8 cellular contexts compared by ENCODE assay signal in genomic region chr6:43667245-43668150, GRCh38. TPM values are rescaled to one million over a fixed set of nuclear protein-coding genes. Genes with fewer than 3 reads are reported as not detected.
A peak's percentile ranks its signal among the peaks of the same experiment; 100 is the strongest.
DNase-seq lines count a peak whose midpoint lies in the region; ATAC-seq and TF ChIP-seq lines count a peak whose summit lies in the region.

No MANE protein-coding gene starts in this region.

- DNase-seq in AG04449 (ENCODE audit: low read depth, low spot score) = no peak
- peak; percentile 54 for DNase-seq in MG63
- DNase-seq in RWPE2 (ENCODE audit: low spot score) = no peak
- DNase-seq in activated gamma-delta T cell treated with anti-CD3 and anti-CD28 coated beads, Interleukin-2, amount 50 U/mL, for 16 hours (ENCODE audit: low read depth) = peak; percentile 54
- peak in 1 of 2 donors; percentile 52 for DNase-seq in foreskin keratinocyte
- peak in 52 of 56 donors; percentile 30 to 91 (median 70) for DNase-seq in nucleus accumbens (lab: John Stamatoyannopoulos, UW)
- DNase-seq in suprapubic skin (ENCODE audit: low spot score in 2 of 2) = peak; percentile 86 to 87

- H3K9me3 ChIP-seq in MG63 (no peaks in the 10 kb centered on the region), RWPE2 (ENCODE audit: severe bottlenecking) (no peaks in the 10 kb centered on the region), suprapubic skin (no peaks in the 10 kb centered on the region)

- peak overlapping the region; percentile 47 for H3K27ac ChIP-seq in RWPE2 (ENCODE audit: poor library complexity, severe bottlenecking)
- H3K27ac ChIP-seq in foreskin keratinocyte = no peak overlapping the region
- H3K27ac ChIP-seq in suprapubic skin = no peak overlapping the region

- H3K27me3 ChIP-seq in MG63 (no peaks in the 10 kb centered on the region), RWPE2 (ENCODE audit: insufficient read depth, poor library complexity, severe bottlenecking) (no peaks in the 10 kb centered on the region), foreskin keratinocyte (no peaks in the 10 kb centered on the region), suprapubic skin (no peaks in the 10 kb centered on the region)

- TF ChIP-seq CTCF in AG04449 (IDR thresholded peaks at IDR 0.05; ENCODE audit: insufficient read depth, low read length, missing control alignments) (peak; percentile 99), RWPE2 (IDR thresholded peaks at IDR 0.05; ENCODE audit: poor library complexity, severe bottlenecking) (peak; percentile 94), foreskin keratinocyte (conservative IDR thresholded peaks at IDR 0.05) (peak; percentile 93), suprapubic skin (IDR thresholded peaks at IDR 0.05) (peak; percentile 88 to 92)

- ATAC-seq in GM19023 (IDR thresholded peaks at IDR 0.05; ENCODE audit: unreplicated experiment) (peak; percentile 42), RWPE2 (ENCODE audit: low read depth) (peak; percentile 57), foreskin keratinocyte (peak; percentile 59)

- POLR2A ChIA-PET in AG04449 (lab: Yijun Ruan, JAX) = interaction anchor here (0.8 to 2.7 kb wide), 3 partner anchors 103 to 462 kb away, joined by 3 to 9 read pairs (median 3); partner anchors contain the start of gene VEGFA

- TF ChIP-seq POLR2A in suprapubic skin (IDR thresholded peaks at IDR 0.05) = no peak

- H3K36me3 ChIP-seq in MG63 = no peaks in the 10 kb centered on the region
- H3K36me3 ChIP-seq in RWPE2 (ENCODE audit: low read depth) = no peaks in the 10 kb centered on the region
- peaks cover 22% of the 10 kb centered on the region for H3K36me3 ChIP-seq in suprapubic skin

- CTCF ChIA-PET in AG04449 (lab: Yijun Ruan, JAX) = interaction anchor here (0.6 to 15.5 kb wide), 45 partner anchors 10 to 526 kb away, joined by 3 to 324 read pairs (median 5); partner anchors contain the start of genes MRPS18A and RSPH9

- H3K4me3 ChIP-seq in AG04449 (ENCODE audit: low read depth, low read length) (peak overlapping the region; percentile 36), MG63 (no peak overlapping the region), RWPE2 (ENCODE audit: severe bottlenecking) (no peak overlapping the region), suprapubic skin (no peak overlapping the region)

- 19% methylated on average over 7 of the region's 16 CpGs for WGBS in suprapubic skin

- TF ChIP-seq EP300 in suprapubic skin (IDR thresholded peaks at IDR 0.05) = no peak

- H3K4me1 ChIP-seq in RWPE2 (ENCODE audit: insufficient read depth, poor library complexity, severe bottlenecking) = peaks cover 26% of the 10 kb centered on the region
- H3K4me1 ChIP-seq in foreskin keratinocyte = no peaks in the 10 kb centered on the region
- peaks cover 39% of the 10 kb centered on the region for H3K4me1 ChIP-seq in suprapubic skin

RNA-seq across cellular contexts. Expression of gene MRPS18A, which starts 20.1 kb away (rescaled TPM):
- total RNA-seq in MG63 (2014; rRNA removed; shearing (Covaris generic); ENCODE audit: low replicate concordance) = 41.1 and 47.3 TPM in 2 replicates
- total RNA-seq in foreskin keratinocyte = 68.5 and 68.6 TPM in 2 replicates
- polyA plus RNA-seq in foreskin keratinocyte = 88.8 and 92.9 TPM in 2 replicates
- total RNA-seq in suprapubic skin = 10 to 100 TPM; 43.6 to 59.0 (median 48.6) TPM

RNA-seq across cellular contexts. Expression of gene RSPH9, which starts 22.7 kb away (rescaled TPM):
- not detected in 2 replicates for total RNA-seq in MG63 (2014; rRNA removed; shearing (Covaris generic); ENCODE audit: low replicate concordance)
- total RNA-seq in foreskin keratinocyte (0.04 and 0.07 TPM in 2 replicates), suprapubic skin (under 1 TPM in 2 of 4 donors, not detected in 2; 0.24 to 0.57 TPM)
- 0.07 and 0.12 TPM in 2 replicates for polyA plus RNA-seq in foreskin keratinocyte

RNA-seq across cellular contexts. Expression of gene MAD2L1BP, which starts 31.9 kb away (rescaled TPM):
- total RNA-seq in MG63 (2014; rRNA removed; shearing (Covaris generic); ENCODE audit: low replicate concordance) = 11.2 and 14.4 TPM in 2 replicates
- total RNA-seq in foreskin keratinocyte (29.0 and 31.7 TPM in 2 replicates), suprapubic skin (10 to 100 TPM; 35.4 to 63.1 (median 49.7) TPM)
- polyA plus RNA-seq in foreskin keratinocyte = 38.9 and 40.6 TPM in 2 replicates

RNA-seq across cellular contexts. Expression of gene GTPBP2, which starts 38.4 kb away (rescaled TPM):
- total RNA-seq in MG63 (2014; rRNA removed; shearing (Covaris generic); ENCODE audit: low replicate concordance) = 7.6 and 11.6 TPM in 2 replicates
- total RNA-seq in foreskin keratinocyte (44.8 and 46.4 TPM in 2 replicates), suprapubic skin (10 to 100 TPM; 23.7 to 67.6 (median 31.5) TPM)
- polyA plus RNA-seq in foreskin keratinocyte = 33.0 and 34.1 TPM in 2 replicates

Comparison
In these comparisons a context has a peak if more than half of its experiments do, and no peak if none do; other contexts are left out.
1. DNase-seq: peak in MG63 (single experiment), activated gamma-delta T cell treated with anti-CD3 and anti-CD28 coated beads, Interleukin-2, amount 50 U/mL, for 16 hours (single experiment), nucleus accumbens (52 of 56) and suprapubic skin (2 of 2); none in AG04449 (single experiment) and RWPE2 (single experiment).
2. Peak in every context shown above with its lines, with median percentiles within 50 percentile points of each other: CTCF ChIP-seq and ATAC-seq.